ENCODE assay signal across 11 cellular contexts in the genomic region with DNA sequence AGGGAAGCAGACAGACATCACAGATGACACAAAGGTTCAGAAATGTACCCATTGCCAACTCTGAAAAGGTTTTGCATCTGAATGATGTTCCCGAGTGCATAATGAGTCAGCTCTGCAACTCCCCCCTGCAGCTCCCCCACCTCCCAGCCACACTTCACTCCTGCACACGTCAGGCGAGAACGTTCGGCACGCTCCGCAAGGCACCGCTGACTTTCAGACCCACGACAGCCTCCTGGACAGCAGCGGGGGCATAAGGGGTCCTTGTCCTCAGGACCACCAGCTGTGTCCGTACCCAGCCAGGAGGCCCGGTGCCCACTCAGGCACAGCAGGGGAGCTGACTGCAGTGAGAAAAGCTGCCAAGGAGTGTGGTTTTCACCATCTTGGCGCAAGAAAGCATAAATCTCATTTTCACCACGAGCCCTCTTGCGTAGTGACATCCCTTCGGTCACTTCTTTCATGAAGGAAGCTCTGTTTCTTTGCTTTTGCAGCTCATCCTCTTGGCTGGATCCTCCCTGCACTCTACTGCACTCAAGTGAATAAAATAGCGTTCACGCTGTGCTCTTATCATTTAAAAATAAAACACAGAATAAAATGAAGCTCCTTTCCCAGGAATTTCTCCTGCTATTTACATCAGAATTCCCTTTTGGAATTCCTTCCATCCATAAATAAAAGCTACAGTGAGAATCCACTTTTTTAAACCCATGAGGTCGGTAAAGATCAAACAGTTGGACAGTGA. TPM values are rescaled to one million over a fixed set of nuclear protein-coding genes. Genes with fewer than 3 reads are reported as not detected.
DNase-seq lines count a peak whose midpoint lies in the region; ATAC-seq and TF ChIP-seq lines count a peak whose summit lies in the region.
"Had no signal": no experiment of that assay in that cellular context is flagged by ENCODE, and none has a peak within 500 bp of the region (broad histone marks: within the 10 kb centered on the region; RNA-seq: fewer than 3 reads in every experiment).

No MANE protein-coding gene starts in this region.

- H2BK120ac ChIP-seq in H9 (ENCODE audit: low read depth, low read length, poor library complexity, severe bottlenecking) = no peak overlapping the region

- DNase-seq in H9 = peak; percentile 74
- DNase-seq in astrocyte of the cerebellum (ENCODE audit: low read depth) = peak; percentile 54
- DNase-seq in iPS-NIHi11 (ENCODE audit: low spot score) = peak; percentile 60
- no peak for DNase-seq in smooth muscle cell (lab: John Stamatoyannopoulos, UW; ENCODE audit: unreplicated experiment)
- no peak for DNase-seq in SHP77 treated with DMSO at 0.1 percent for 48 hours (lab: John Stamatoyannopoulos, UW)
- no peak for DNase-seq in SIG-M5 (lab: John Stamatoyannopoulos, UW)
- DNase-seq: activated T-cell treated with anti-CD3 and anti-CD28 coated beads, Interleukin-2, amount 50 U/mL, for 72 hours; effector memory CD8-positive, alpha-beta T cell; NCI-H2171 had no signal

- peak overlapping the region; percentile 81 to 100 (median 98) for H3K27ac Mint-ChIP-seq in H9
- H3K27ac Mint-ChIP-seq: activated T-cell treated with anti-CD3 and anti-CD28 coated beads, Interleukin-2, amount 50 U/mL, for 72 hours had no signal

- H2AK5ac ChIP-seq in H9 (ENCODE audit: insufficient read length, low read length) = no peak overlapping the region

- no CpG with 5 or more reads among the region's 19 CpGs for WGBS in H9 (ENCODE audit: extremely low coverage, insufficient read length, low lambda C conversion rate)
- 12% methylated on average over 19 of the region's 19 CpGs for WGBS in smooth muscle cell (ENCODE audit: low lambda C conversion rate)

- no peak overlapping the region for H4K8ac ChIP-seq in H9 (replicated peaks; ENCODE audit: insufficient read length, low read depth, low read length)

- no peak overlapping the region for H2BK15ac ChIP-seq in H9 (ENCODE audit: low read depth, low read length)

- H3K4me1 ChIP-seq in H9 (ENCODE audit: insufficient read depth, low read length) (peaks cover 29% of the 10 kb centered on the region; the same call in 1 of the 2 replicates), smooth muscle cell (ENCODE audit: low read depth) (peaks cover 26% of the 10 kb centered on the region)

- H4K20me1 ChIP-seq in H9 (ENCODE audit: control insufficient read depth, insufficient read depth, insufficient read length) = no peaks in the 10 kb centered on the region
- H4K20me1 ChIP-seq in smooth muscle cell (ENCODE audit: low read depth) = peaks cover 99% of the 10 kb centered on the region

- peaks cover 79 to 87% of the 10 kb centered on the region in 2 experiments for H3K4me1 Mint-ChIP-seq in H9

- no peak overlapping the region for H4K91ac ChIP-seq in H9 (ENCODE audit: insufficient read length, low read depth, low read length)

- no peak overlapping the region for H2BK20ac ChIP-seq in H9 (ENCODE audit: low read depth, low read length, poor library complexity, severe bottlenecking)

- peak overlapping the region; percentile 31 for H4K5ac ChIP-seq in H9 (ENCODE audit: insufficient read length, low read depth, low read length)

- H2BK5ac ChIP-seq in H9 (ENCODE audit: insufficient read length, low read length) = peak overlapping the region; percentile 5

- no peak overlapping the region for H3K9ac ChIP-seq in H9 (ENCODE audit: extremely low read depth, insufficient read length, low read length)
- no peak overlapping the region for H3K9ac ChIP-seq in smooth muscle cell (ENCODE audit: low read depth)

- H3K56ac ChIP-seq in H9 (ENCODE audit: insufficient read length, low read depth, low read length) = no peak overlapping the region

- H3K9me3 Mint-ChIP-seq in H9 = no peaks in the 10 kb centered on the region; a peak in 1 of 5 replicates
- H3K9me3 Mint-ChIP-seq: activated T-cell treated with anti-CD3 and anti-CD28 coated beads, Interleukin-2, amount 50 U/mL, for 72 hours; effector memory CD8-positive, alpha-beta T cell had no signal

- no peaks in the 10 kb centered on the region for H3K36me3 ChIP-seq in smooth muscle cell (ENCODE audit: low read depth)

- peaks cover 22% of the 10 kb centered on the region for H3F3A ChIP-seq in smooth muscle cell (ENCODE audit: low read depth)

- peaks cover 16% of the 10 kb centered on the region for H3K79me1 ChIP-seq in H9 (ENCODE audit: insufficient read depth, low read depth, low read length, poor library complexity, severe bottlenecking)

- H3K36me3 Mint-ChIP-seq in H9 (ENCODE audit: insufficient read depth in 1 of 3, low read depth in 3 of 3) = peaks cover 27 to 37% (median 32%) of the 10 kb centered on the region in 3 experiments

- peak overlapping the region; percentile 20 for H3K18ac ChIP-seq in H9 (ENCODE audit: insufficient read length, low read depth, low read length)

- H3K4me3 ChIP-seq in astrocyte of the cerebellum (ENCODE audit: low read depth, low read length) = peak overlapping the region; percentile 23
- no peak overlapping the region for H3K4me3 ChIP-seq in smooth muscle cell

- no peak overlapping the region for H3T11ph ChIP-seq in H9 (ENCODE audit: low read length)

- no peaks in the 10 kb centered on the region for H3K23me2 ChIP-seq in H9 (ENCODE audit: insufficient read length, low read depth, low read length, poor library complexity, severe bottlenecking)

- in situ Hi-C loops in astrocyte of the cerebellum (cut with HindIII; ENCODE audit: low sequenced_read_pairs) = no loop called here

- H3K23ac ChIP-seq in H9 (ENCODE audit: insufficient read length, low read depth, low read length) = no peak overlapping the region

- 0 out of 2 replicates have a peak overlapping the region, but pooled peaks have one; percentile 42 for H3K14ac ChIP-seq in H9 (ENCODE audit: insufficient read depth, low read length)

- H3K79me2 ChIP-seq in H9 (ENCODE audit: insufficient read depth, low read length) (peaks cover 24% of the 10 kb centered on the region; the same call in 1 of the 2 replicates), smooth muscle cell (ENCODE audit: low read depth) (peaks cover 89% of the 10 kb centered on the region)

- H3K4me3 Mint-ChIP-seq in H9 = peak overlapping the region; percentile 23 to 74
- H3K4me3 Mint-ChIP-seq: activated T-cell treated with anti-CD3 and anti-CD28 coated beads, Interleukin-2, amount 50 U/mL, for 72 hours; effector memory CD8-positive, alpha-beta T cell had no signal

- no peaks in the 10 kb centered on the region; the same call in 1 of the 2 replicates for H3K27me3 Mint-ChIP-seq in H9 (ENCODE audit: low read depth)

- no peak for ATAC-seq in HG03439 (IDR thresholded peaks at IDR 0.05; ENCODE audit: unreplicated experiment)
- ATAC-seq: activated T-cell treated with anti-CD3 and anti-CD28 coated beads, Interleukin-2, amount 50 U/mL, for 72 hours; effector memory CD8-positive, alpha-beta T cell had no signal

- TF ChIP-seq CTCF in H9 (conservative IDR thresholded peaks at IDR 0.05) (no peak), astrocyte of the cerebellum (IDR thresholded peaks at IDR 0.05; ENCODE audit: low read depth, low read length, missing control alignments) (no peak), smooth muscle cell (IDR thresholded peaks at IDR 0.05; ENCODE audit: borderline replicate concordance, insufficient read depth, poor library complexity, severe bottlenecking) (no peak)

- H3K9me3 ChIP-seq in H9 (ENCODE audit: control insufficient read depth, low read depth, low read length) (no peaks in the 10 kb centered on the region), smooth muscle cell (replicated peaks; ENCODE audit: low read depth) (no peaks in the 10 kb centered on the region)

- H2AFZ ChIP-seq in H9 (ENCODE audit: low read length) (no peak overlapping the region), smooth muscle cell (ENCODE audit: low read depth) (no peak overlapping the region)

- no peaks in the 10 kb centered on the region for H3K27me3 ChIP-seq in H9 (ENCODE audit: insufficient read depth, low read length)
- no peaks in the 10 kb centered on the region for H3K27me3 ChIP-seq in smooth muscle cell (ENCODE audit: low read depth)

- peak overlapping the region; percentile 44 for H3K4me2 ChIP-seq in H9 (ENCODE audit: insufficient read depth, insufficient read length, low read length)
- peak overlapping the region; percentile 77 for H3K4me2 ChIP-seq in smooth muscle cell

- no peak overlapping the region for H3K4ac ChIP-seq in H9 (ENCODE audit: low read depth, low read length)

- no peak overlapping the region for H2BK12ac ChIP-seq in H9 (ENCODE audit: insufficient read length, low read depth, low read length)

- peak overlapping the region; percentile 75 for H3K27ac ChIP-seq in H9 (ENCODE audit: insufficient read length, low read depth, low read length)
- peak overlapping the region; percentile 89 for H3K27ac ChIP-seq in smooth muscle cell (ENCODE audit: low read depth)

RNA-seq across cellular contexts. Expression of a gene that starts 9.9 kb away (rescaled TPM):
- total RNA-seq in H9 (2021) (85.0 and 89.8 TPM in 2 replicates), smooth muscle cell (137 and 168 TPM in 2 replicates)
- polyA plus RNA-seq in smooth muscle cell = 163 and 243 TPM in 2 replicates
- total RNA-seq: T-helper 1 cell treated with Interleukin-12 subunit alpha and Interleukin-12 subunit beta and Interleukin-4 antibody, amounts not matched to agents 30 ng/mL and 1 ng/mL, for 36 hours had no signal

RNA-seq across cellular contexts. Expression of a gene that starts 51.4 kb away (rescaled TPM):
- total RNA-seq in H9 (2021) (38.6 and 39.7 TPM in 2 replicates), smooth muscle cell (40.9 and 43.4 TPM in 2 replicates)
- polyA plus RNA-seq in smooth muscle cell = 34.8 and 36.0 TPM in 2 replicates

Comparison
In these comparisons a context has a peak if more than half of its experiments do, and no peak if none do; other contexts are left out.
1. DNase-seq: peak in H9 (single experiment), astrocyte of the cerebellum (single experiment) and iPS-NIHi11 (single experiment); none in smooth muscle cell (single experiment), SHP77 treated with DMSO at 0.1 percent for 48 hours (single experiment) and SIG-M5 (single experiment).